Comparison of ENCODE assay signal across 1 cellular context in the genomic region with DNA sequence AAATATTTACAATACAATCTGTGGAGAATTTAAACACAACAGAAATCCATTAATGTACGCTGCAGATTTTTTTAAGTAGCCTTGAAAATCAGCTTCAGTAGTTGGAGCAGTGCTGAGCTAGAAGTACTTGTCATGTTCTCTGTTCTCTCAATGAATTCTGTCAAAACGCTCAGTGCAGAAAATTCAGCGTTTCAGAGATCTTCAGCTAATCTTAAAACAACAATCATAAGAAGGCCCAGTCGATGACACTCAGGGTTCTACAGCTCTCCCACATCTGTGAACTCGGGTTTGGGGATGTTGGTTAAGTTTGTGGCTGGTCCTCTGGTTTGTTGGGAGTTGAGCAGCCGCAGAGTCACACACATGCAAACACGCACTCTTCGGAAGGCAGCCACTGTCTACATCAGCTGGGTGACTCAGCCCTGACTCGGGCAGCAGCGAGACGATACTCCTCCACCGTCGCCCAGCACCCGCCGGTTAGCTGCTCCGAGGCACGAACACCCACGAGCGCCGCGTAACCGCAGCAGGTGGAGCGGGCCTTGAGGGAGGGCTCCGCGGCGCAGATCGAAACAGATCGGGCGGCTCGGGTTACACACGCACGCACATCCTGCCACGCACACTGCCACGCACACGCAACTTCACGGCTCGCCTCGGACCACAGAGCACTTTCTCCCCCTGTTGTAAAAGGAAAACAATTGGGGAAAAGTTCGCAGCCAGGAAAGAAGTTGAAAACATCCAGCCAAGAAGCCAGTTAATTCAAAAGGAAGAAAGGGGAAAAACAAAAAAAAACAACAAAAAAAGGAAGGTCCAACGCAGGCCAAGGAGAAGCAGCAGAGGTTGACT.
TF ChIP-seq lines count a peak whose summit lies in the region.

No MANE protein-coding gene starts in this region.

TF ChIP-seq in HepG2, 621 proteins besides CTCF, POLR2A, EP300 and RAD21 (continued from another document and continues in another):
- TF ChIP-seq, protein P1, sequence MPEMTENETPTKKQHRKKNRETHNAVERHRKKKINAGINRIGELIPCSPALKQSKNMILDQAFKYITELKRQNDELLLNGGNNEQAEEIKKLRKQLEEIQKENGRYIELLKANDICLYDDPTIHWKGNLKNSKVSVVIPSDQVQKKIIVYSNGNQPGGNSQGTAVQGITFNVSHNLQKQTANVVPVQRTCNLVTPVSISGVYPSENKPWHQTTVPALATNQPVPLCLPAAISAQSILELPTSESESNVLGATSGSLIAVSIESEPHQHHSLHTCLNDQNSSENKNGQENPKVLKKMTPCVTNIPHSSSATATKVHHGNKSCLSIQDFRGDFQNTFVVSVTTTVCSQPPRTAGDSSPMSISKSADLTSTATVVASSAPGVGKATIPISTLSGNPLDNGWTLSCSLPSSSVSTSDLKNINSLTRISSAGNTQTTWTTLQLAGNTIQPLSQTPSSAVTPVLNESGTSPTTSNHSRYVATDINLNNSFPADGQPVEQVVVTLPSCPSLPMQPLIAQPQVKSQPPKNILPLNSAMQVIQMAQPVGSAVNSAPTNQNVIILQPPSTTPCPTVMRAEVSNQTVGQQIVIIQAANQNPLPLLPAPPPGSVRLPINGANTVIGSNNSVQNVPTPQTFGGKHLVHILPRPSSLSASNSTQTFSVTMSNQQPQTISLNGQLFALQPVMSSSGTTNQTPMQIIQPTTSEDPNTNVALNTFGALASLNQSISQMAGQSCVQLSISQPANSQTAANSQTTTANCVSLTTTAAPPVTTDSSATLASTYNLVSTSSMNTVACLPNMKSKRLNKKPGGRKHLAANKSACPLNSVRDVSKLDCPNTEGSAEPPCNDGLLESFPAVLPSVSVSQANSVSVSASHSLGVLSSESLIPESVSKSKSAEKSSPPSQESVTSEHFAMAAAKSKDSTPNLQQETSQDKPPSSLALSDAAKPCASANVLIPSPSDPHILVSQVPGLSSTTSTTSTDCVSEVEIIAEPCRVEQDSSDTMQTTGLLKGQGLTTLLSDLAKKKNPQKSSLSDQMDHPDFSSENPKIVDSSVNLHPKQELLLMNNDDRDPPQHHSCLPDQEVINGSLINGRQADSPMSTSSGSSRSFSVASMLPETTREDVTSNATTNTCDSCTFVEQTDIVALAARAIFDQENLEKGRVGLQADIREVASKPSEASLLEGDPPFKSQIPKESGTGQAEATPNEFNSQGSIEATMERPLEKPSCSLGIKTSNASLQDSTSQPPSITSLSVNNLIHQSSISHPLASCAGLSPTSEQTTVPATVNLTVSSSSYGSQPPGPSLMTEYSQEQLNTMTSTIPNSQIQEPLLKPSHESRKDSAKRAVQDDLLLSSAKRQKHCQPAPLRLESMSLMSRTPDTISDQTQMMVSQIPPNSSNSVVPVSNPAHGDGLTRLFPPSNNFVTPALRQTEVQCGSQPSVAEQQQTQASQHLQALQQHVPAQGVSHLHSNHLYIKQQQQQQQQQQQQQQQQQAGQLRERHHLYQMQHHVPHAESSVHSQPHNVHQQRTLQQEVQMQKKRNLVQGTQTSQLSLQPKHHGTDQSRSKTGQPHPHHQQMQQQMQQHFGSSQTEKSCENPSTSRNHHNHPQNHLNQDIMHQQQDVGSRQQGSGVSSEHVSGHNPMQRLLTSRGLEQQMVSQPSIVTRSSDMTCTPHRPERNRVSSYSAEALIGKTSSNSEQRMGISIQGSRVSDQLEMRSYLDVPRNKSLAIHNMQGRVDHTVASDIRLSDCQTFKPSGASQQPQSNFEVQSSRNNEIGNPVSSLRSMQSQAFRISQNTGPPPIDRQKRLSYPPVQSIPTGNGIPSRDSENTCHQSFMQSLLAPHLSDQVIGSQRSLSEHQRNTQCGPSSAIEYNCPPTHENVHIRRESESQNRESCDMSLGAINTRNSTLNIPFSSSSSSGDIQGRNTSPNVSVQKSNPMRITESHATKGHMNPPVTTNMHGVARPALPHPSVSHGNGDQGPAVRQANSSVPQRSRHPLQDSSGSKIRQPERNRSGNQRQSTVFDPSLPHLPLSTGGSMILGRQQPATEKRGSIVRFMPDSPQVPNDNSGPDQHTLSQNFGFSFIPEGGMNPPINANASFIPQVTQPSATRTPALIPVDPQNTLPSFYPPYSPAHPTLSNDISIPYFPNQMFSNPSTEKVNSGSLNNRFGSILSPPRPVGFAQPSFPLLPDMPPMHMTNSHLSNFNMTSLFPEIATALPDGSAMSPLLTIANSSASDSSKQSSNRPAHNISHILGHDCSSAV (CRISPR knock-in tag; IDR thresholded peaks at IDR 0.05; ENCODE audit: borderline replicate concordance) = no peak
- TF ChIP-seq RARA (CRISPR knock-in tag; IDR thresholded peaks at IDR 0.05) (no peak), CHCHD3 (CRISPR knock-in tag; IDR thresholded peaks at IDR 0.05) (no peak), ZNF383 (CRISPR knock-in tag; IDR thresholded peaks at IDR 0.05; ENCODE audit: borderline replicate concordance) (no peak), ZNF563 (CRISPR knock-in tag; IDR thresholded peaks at IDR 0.05) (no peak), FOXO1 (CRISPR knock-in tag; IDR thresholded peaks at IDR 0.05) (no peak; the same call in 1 of the 2 replicates), PAWR (CRISPR knock-in tag; IDR thresholded peaks at IDR 0.05; ENCODE audit: borderline replicate concordance) (no peak), ZNF451 (CRISPR knock-in tag; IDR thresholded peaks at IDR 0.05) (no peak), ZNF350 (CRISPR knock-in tag; IDR thresholded peaks at IDR 0.05; ENCODE audit: borderline replicate concordance, low read depth) (no peak), TGIF2 (CRISPR knock-in tag; IDR thresholded peaks at IDR 0.05) (peak; percentile 77), PHF20 (CRISPR knock-in tag; IDR thresholded peaks at IDR 0.05) (no peak), ATF1 (CRISPR knock-in tag; IDR thresholded peaks at IDR 0.05) (no peak), ZFX (CRISPR knock-in tag; IDR thresholded peaks at IDR 0.05; ENCODE audit: low read depth) (peak; percentile 38), ZNF749 (CRISPR knock-in tag; IDR thresholded peaks at IDR 0.05; ENCODE audit: borderline replicate concordance) (no peak), NCOA2 (CRISPR knock-in tag; IDR thresholded peaks at IDR 0.05) (no peak), CENPT (CRISPR knock-in tag; IDR thresholded peaks at IDR 0.05; ENCODE audit: low read depth) (no peak), ZNF430 (CRISPR knock-in tag; IDR thresholded peaks at IDR 0.05) (no peak), ZNF329 (CRISPR knock-in tag; IDR thresholded peaks at IDR 0.05; ENCODE audit: low read depth) (no peak), NBN (conservative IDR thresholded peaks at IDR 0.05) (no peak), MAFF (IDR thresholded peaks at IDR 0.05; ENCODE audit: low read depth, low read length) (no peak), TBL1XR1 (IDR thresholded peaks at IDR 0.05; ENCODE audit: borderline replicate concordance, low read length, partially characterized antibody) (no peak), FOXK1 (CRISPR knock-in tag; IDR thresholded peaks at IDR 0.05; ENCODE audit: borderline replicate concordance, low read depth) (no peak), ZBTB20 (CRISPR knock-in tag; IDR thresholded peaks at IDR 0.05; ENCODE audit: borderline replicate concordance, low read depth) (0 out of 2 replicates have a peak, but pooled peaks have one; percentile 29), ZC3H4 (CRISPR knock-in tag; IDR thresholded peaks at IDR 0.05; ENCODE audit: borderline replicate concordance) (peak; percentile 25; the same call in 1 of the 2 replicates), TCF7 (IDR thresholded peaks at IDR 0.05; ENCODE audit: low read depth) (no peak), HNRNPLL (IDR thresholded peaks at IDR 0.05; ENCODE audit: low read depth, low read length, poor library complexity, severe bottlenecking) (peak; percentile 79), ARHGAP35 (CRISPR knock-in tag; IDR thresholded peaks at IDR 0.05; ENCODE audit: borderline replicate concordance) (no peak), ZNF207 (IDR thresholded peaks at IDR 0.05; ENCODE audit: borderline replicate concordance) (no peak)
- TF ChIP-seq, protein P2, sequence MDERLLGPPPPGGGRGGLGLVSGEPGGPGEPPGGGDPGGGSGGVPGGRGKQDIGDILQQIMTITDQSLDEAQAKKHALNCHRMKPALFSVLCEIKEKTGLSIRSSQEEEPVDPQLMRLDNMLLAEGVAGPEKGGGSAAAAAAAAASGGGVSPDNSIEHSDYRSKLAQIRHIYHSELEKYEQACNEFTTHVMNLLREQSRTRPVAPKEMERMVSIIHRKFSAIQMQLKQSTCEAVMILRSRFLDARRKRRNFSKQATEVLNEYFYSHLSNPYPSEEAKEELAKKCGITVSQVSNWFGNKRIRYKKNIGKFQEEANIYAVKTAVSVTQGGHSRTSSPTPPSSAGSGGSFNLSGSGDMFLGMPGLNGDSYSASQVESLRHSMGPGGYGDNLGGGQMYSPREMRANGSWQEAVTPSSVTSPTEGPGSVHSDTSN (CRISPR knock-in tag; IDR thresholded peaks at IDR 0.05) = no peak
- TF ChIP-seq, protein P3, sequence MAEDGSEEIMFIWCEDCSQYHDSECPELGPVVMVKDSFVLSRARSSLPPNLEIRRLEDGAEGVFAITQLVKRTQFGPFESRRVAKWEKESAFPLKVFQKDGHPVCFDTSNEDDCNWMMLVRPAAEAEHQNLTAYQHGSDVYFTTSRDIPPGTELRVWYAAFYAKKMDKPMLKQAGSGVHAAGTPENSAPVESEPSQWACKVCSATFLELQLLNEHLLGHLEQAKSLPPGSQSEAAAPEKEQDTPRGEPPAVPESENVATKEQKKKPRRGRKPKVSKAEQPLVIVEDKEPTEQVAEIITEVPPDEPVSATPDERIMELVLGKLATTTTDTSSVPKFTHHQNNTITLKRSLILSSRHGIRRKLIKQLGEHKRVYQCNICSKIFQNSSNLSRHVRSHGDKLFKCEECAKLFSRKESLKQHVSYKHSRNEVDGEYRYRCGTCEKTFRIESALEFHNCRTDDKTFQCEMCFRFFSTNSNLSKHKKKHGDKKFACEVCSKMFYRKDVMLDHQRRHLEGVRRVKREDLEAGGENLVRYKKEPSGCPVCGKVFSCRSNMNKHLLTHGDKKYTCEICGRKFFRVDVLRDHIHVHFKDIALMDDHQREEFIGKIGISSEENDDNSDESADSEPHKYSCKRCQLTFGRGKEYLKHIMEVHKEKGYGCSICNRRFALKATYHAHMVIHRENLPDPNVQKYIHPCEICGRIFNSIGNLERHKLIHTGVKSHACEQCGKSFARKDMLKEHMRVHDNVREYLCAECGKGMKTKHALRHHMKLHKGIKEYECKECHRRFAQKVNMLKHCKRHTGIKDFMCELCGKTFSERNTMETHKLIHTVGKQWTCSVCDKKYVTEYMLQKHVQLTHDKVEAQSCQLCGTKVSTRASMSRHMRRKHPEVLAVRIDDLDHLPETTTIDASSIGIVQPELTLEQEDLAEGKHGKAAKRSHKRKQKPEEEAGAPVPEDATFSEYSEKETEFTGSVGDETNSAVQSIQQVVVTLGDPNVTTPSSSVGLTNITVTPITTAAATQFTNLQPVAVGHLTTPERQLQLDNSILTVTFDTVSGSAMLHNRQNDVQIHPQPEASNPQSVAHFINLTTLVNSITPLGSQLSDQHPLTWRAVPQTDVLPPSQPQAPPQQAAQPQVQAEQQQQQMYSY (CRISPR knock-in tag; IDR thresholded peaks at IDR 0.05) = no peak
- TF ChIP-seq, protein P4, sequence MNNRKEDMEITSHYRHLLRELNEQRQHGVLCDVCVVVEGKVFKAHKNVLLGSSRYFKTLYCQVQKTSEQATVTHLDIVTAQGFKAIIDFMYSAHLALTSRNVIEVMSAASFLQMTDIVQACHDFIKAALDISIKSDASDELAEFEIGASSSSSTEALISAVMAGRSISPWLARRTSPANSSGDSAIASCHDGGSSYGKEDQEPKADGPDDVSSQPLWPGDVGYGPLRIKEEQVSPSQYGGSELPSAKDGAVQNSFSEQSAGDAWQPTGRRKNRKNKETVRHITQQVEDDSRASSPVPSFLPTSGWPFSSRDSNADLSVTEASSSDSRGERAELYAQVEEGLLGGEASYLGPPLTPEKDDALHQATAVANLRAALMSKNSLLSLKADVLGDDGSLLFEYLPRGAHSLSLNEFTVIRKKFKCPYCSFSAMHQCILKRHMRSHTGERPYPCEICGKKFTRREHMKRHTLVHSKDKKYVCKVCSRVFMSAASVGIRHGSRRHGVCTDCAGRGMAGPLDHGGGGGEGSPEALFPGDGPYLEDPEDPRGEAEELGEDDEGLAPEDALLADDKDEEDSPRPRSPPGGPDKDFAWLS (CRISPR knock-in tag; IDR thresholded peaks at IDR 0.05; ENCODE audit: borderline replicate concordance) = no peak
- TF ChIP-seq, protein P5, sequence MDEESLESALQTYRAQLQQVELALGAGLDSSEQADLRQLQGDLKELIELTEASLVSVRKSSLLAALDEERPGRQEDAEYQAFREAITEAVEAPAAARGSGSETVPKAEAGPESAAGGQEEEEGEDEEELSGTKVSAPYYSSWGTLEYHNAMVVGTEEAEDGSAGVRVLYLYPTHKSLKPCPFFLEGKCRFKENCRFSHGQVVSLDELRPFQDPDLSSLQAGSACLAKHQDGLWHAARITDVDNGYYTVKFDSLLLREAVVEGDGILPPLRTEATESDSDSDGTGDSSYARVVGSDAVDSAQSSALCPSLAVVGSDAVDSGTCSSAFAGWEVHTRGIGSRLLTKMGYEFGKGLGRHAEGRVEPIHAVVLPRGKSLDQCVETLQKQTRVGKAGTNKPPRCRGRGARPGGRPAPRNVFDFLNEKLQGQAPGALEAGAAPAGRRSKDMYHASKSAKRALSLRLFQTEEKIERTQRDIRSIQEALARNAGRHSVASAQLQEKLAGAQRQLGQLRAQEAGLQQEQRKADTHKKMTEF (CRISPR knock-in tag; IDR thresholded peaks at IDR 0.05) = no peak
- TF ChIP-seq, protein P6, sequence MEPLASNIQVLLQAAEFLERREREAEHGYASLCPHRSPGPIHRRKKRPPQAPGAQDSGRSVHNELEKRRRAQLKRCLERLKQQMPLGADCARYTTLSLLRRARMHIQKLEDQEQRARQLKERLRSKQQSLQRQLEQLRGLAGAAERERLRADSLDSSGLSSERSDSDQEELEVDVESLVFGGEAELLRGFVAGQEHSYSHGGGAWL (CRISPR knock-in tag; IDR thresholded peaks at IDR 0.05) = no peak
- TF ChIP-seq, protein P7, sequence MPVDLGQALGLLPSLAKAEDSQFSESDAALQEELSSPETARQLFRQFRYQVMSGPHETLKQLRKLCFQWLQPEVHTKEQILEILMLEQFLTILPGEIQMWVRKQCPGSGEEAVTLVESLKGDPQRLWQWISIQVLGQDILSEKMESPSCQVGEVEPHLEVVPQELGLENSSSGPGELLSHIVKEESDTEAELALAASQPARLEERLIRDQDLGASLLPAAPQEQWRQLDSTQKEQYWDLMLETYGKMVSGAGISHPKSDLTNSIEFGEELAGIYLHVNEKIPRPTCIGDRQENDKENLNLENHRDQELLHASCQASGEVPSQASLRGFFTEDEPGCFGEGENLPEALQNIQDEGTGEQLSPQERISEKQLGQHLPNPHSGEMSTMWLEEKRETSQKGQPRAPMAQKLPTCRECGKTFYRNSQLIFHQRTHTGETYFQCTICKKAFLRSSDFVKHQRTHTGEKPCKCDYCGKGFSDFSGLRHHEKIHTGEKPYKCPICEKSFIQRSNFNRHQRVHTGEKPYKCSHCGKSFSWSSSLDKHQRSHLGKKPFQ (CRISPR knock-in tag; IDR thresholded peaks at IDR 0.05; ENCODE audit: insufficient replicate concordance) = no peak
- TF ChIP-seq, protein P8, sequence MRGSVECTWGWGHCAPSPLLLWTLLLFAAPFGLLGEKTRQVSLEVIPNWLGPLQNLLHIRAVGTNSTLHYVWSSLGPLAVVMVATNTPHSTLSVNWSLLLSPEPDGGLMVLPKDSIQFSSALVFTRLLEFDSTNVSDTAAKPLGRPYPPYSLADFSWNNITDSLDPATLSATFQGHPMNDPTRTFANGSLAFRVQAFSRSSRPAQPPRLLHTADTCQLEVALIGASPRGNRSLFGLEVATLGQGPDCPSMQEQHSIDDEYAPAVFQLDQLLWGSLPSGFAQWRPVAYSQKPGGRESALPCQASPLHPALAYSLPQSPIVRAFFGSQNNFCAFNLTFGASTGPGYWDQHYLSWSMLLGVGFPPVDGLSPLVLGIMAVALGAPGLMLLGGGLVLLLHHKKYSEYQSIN (CRISPR knock-in tag; IDR thresholded peaks at IDR 0.05; ENCODE audit: borderline replicate concordance) = no peak
- TF ChIP-seq, protein P9, sequence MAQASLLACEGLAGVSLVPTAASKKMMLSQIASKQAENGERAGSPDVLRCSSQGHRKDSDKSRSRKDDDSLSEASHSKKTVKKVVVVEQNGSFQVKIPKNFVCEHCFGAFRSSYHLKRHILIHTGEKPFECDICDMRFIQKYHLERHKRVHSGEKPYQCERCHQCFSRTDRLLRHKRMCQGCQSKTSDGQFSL (CRISPR knock-in tag; IDR thresholded peaks at IDR 0.05) = no peak
